12 cellular contexts compared by ENCODE assay signal in genomic region chr17:57994436-57994835, GRCh38. TPM values are rescaled to one million over a fixed set of nuclear protein-coding genes. Genes with fewer than 3 reads are reported as not detected.
A peak's percentile ranks its signal among the peaks of the same experiment; 100 is the strongest.
DNase-seq lines count a peak whose midpoint lies in the region; ATAC-seq and TF ChIP-seq lines count a peak whose summit lies in the region.
"Had no signal": no experiment of that assay in that cellular context is flagged by ENCODE, and none has a peak within 500 bp of the region (broad histone marks: within the 10 kb centered on the region; RNA-seq: fewer than 3 reads in every experiment).

No MANE protein-coding gene starts in this region.

- H3K4me3 ChIP-seq in RWPE2 (ENCODE audit: severe bottlenecking) (no peak overlapping the region), gastroesophageal sphincter (no peak overlapping the region), skeletal muscle tissue (ENCODE audit: low read length in 3 of 3) (no peak overlapping the region), aorta (ENCODE audit: low read length in 2 of 2) (no peak overlapping the region)

- H3K9me3 ChIP-seq in RWPE2 (ENCODE audit: severe bottlenecking) (no peaks in the 10 kb centered on the region), gastroesophageal sphincter (no peaks in the 10 kb centered on the region), skeletal muscle tissue (ENCODE audit: control insufficient read depth in 3 of 3, low read length in 3 of 3) (no peaks in the 10 kb centered on the region), aorta (ENCODE audit: control insufficient read depth, low read length) (no peaks in the 10 kb centered on the region)

- no peak for DNase-seq in activated CD4-positive, alpha-beta T cell treated with anti-CD3 and anti-CD28 coated beads for 36 hours
- no peak for DNase-seq in activated CD4-positive, alpha-beta T cell treated with anti-CD3 and anti-CD28 coated beads for 48 hours
- DNase-seq in RWPE2 (ENCODE audit: low spot score) (no peak), activated gamma-delta T cell treated with Interleukin-2 at 50 U/mL for 16 hours (no peak), aorta (no peak)
- DNase-seq: activated CD4-positive, alpha-beta T cell treated with anti-CD3 and anti-CD28 coated beads, Interleukin-2, amount 50 U/mL, for 1 hour; amniotic stem cell; stimulated activated naive CD4-positive, alpha-beta T cell had no signal

- no peaks in the 10 kb centered on the region for H3K27me3 Mint-ChIP-seq in activated CD4-positive, alpha-beta T cell treated with anti-CD3 and anti-CD28 coated beads for 36 hours
- H3K27me3 Mint-ChIP-seq: naive B cell had no signal

- H3K9ac ChIP-seq in skeletal muscle tissue (ENCODE audit: low read depth in 1 of 3, low read length in 3 of 3), result no peak overlapping the region

- no peak overlapping the region for H3K4me3 Mint-ChIP-seq in activated CD4-positive, alpha-beta T cell treated with anti-CD3 and anti-CD28 coated beads for 36 hours

- no peak for TF ChIP-seq CTCF in RWPE2 (IDR thresholded peaks at IDR 0.05; ENCODE audit: poor library complexity, severe bottlenecking)
- no peak for TF ChIP-seq CTCF in gastroesophageal sphincter (IDR thresholded peaks at IDR 0.05)

- intact Hi-C loops in activated CD4-positive, alpha-beta T cell treated with anti-CD3 and anti-CD28 coated beads for 36 hours (cut with DNase I, micrococcal nuclease), result loop anchor here in 1 of 2 experiments (2.0 kb wide), 1 partner anchor 102 kb away; no protein-coding TSS in a partner anchor
- intact Hi-C loops in aorta (cut with DNase I), result loop anchor here in 1 of 2 donors (2.0 to 10.0 kb wide), 2 partner anchors 136 to 870 kb away; no protein-coding TSS in a partner anchor

- POLR2A ChIA-PET in activated CD4-positive, alpha-beta T cell treated with anti-CD3 and anti-CD28 coated beads for 36 hours (lab: Charles Lee), result interaction anchor here (2.5 kb wide), 1 partner anchor 12 kb away, joined by 9 read pairs; the partner anchor contains the start of gene SRSF1

- H3K27me3 ChIP-seq in RWPE2 (ENCODE audit: insufficient read depth, poor library complexity, severe bottlenecking), result no peaks in the 10 kb centered on the region
- no peaks in the 10 kb centered on the region for H3K27me3 ChIP-seq in gastroesophageal sphincter
- no peaks in the 10 kb centered on the region for H3K27me3 ChIP-seq in skeletal muscle tissue (ENCODE audit: control insufficient read depth in 3 of 3, insufficient read depth in 3 of 3, low read length in 3 of 3)
- no peaks in the 10 kb centered on the region for H3K27me3 ChIP-seq in aorta (ENCODE audit: control insufficient read depth in 1 of 2, insufficient read depth in 2 of 2, low read length in 1 of 2)

- peaks cover 61% of the 10 kb centered on the region for H3K4me1 Mint-ChIP-seq in activated CD4-positive, alpha-beta T cell treated with anti-CD3 and anti-CD28 coated beads for 36 hours

- no peak for ATAC-seq in activated CD4-positive, alpha-beta T cell treated with anti-CD3 and anti-CD28 coated beads for 36 hours
- ATAC-seq in RWPE2 (ENCODE audit: low read depth), result no peak
- ATAC-seq in gastroesophageal sphincter, result no peak
- ATAC-seq in GM21717 (IDR thresholded peaks at IDR 0.05; ENCODE audit: unreplicated experiment), result no peak
- no peak for ATAC-seq in aorta (ENCODE audit: low FRiP score)

- TF ChIP-seq EP300 in gastroesophageal sphincter (IDR thresholded peaks at IDR 0.05), result no peak

- TF ChIP-seq POLR2A in gastroesophageal sphincter (IDR thresholded peaks at IDR 0.05), result no peak

- CTCF ChIA-PET in activated CD4-positive, alpha-beta T cell treated with anti-CD3 and anti-CD28 coated beads for 36 hours (lab: Charles Lee), result interaction anchor here (0.6 to 15.7 kb wide), 8 partner anchors 9 to 137 kb away, joined by 3 to 249 read pairs (median 5); partner anchors contain the start of gene MRPS23

- no peaks in the 10 kb centered on the region for H3K4me1 ChIP-seq in RWPE2 (ENCODE audit: insufficient read depth, poor library complexity, severe bottlenecking)
- peaks cover 14 to 53% (median 16%) of the 10 kb centered on the region in 3 donors for H3K4me1 ChIP-seq in gastroesophageal sphincter
- H3K4me1 ChIP-seq in skeletal muscle tissue (ENCODE audit: control insufficient read depth in 3 of 3, insufficient read depth in 3 of 3, low read length in 3 of 3), result peaks cover 54 to 55% (median 54%) of the 10 kb centered on the region in 3 donors
- no peaks in the 10 kb centered on the region for H3K4me1 ChIP-seq in aorta (ENCODE audit: control insufficient read depth in 1 of 2, insufficient read depth in 2 of 2, low read length in 2 of 2)

- H3K36me3 ChIP-seq in RWPE2 (ENCODE audit: low read depth) (peaks cover 71% of the 10 kb centered on the region), gastroesophageal sphincter (peaks cover 0 to 13% of the 10 kb centered on the region in 2 donors), skeletal muscle tissue (ENCODE audit: control insufficient read depth in 3 of 3, insufficient read depth in 3 of 3, low read length in 3 of 3) (peaks cover 0 to 8% (median 6%) of the 10 kb centered on the region in 3 donors), aorta (ENCODE audit: control insufficient read depth in 1 of 2, insufficient read depth in 2 of 2, low read length in 1 of 2) (no peaks in the 10 kb centered on the region)

- H3K9me3 Mint-ChIP-seq in activated CD4-positive, alpha-beta T cell treated with anti-CD3 and anti-CD28 coated beads for 36 hours (ENCODE audit: low read depth), result no peaks in the 10 kb centered on the region
- H3K9me3 Mint-ChIP-seq: naive B cell had no signal

- 12 to 14% methylated on average over 2 of the region's 2 CpGs for WGBS in gastroesophageal sphincter (ENCODE audit: low coverage in 1 of 2), 2 donors
- 44 to 50% methylated on average over 2 of the region's 2 CpGs for WGBS in aorta, 2 donors

- H3K27ac Mint-ChIP-seq in activated CD4-positive, alpha-beta T cell treated with anti-CD3 and anti-CD28 coated beads for 36 hours, result peak overlapping the region; percentile 49

- H3K27ac ChIP-seq in RWPE2 (ENCODE audit: poor library complexity, severe bottlenecking) (peak overlapping the region; percentile 12), gastroesophageal sphincter (peak overlapping the region; percentile 52 to 78 (median 78)), skeletal muscle tissue (ENCODE audit: low read depth, low read length) (peak overlapping the region; percentile 54), aorta (ENCODE audit: low read depth in 1 of 2, low read length in 2 of 2) (no peak overlapping the region)

- H3K36me3 Mint-ChIP-seq in activated CD4-positive, alpha-beta T cell treated with anti-CD3 and anti-CD28 coated beads for 36 hours (ENCODE audit: low read depth), result peaks cover 31% of the 10 kb centered on the region
- H3K36me3 Mint-ChIP-seq: naive B cell had no signal

RNA-seq across cellular contexts. Expression of gene VEZF1, which starts 6.4 kb away (rescaled TPM):
- total RNA-seq in activated CD4-positive, alpha-beta T cell treated with anti-CD3 and anti-CD28 coated beads for 36 hours, result 10 to 100 TPM; 21.3 to 26.3 TPM
- total RNA-seq in gastroesophageal sphincter (100 to 1,000 TPM; 115 to 148 (median 132) TPM), skeletal muscle tissue (30.3 TPM), aorta (10 to 100 TPM; 57.3 to 59.8 TPM)
- polyA plus RNA-seq in aorta, result 10 to 100 TPM; 21.2 to 27.7 TPM

RNA-seq across cellular contexts. Expression of gene SRSF1, which starts 12.6 kb away (rescaled TPM):
- 100 to 1,000 TPM; 271 to 368 TPM for total RNA-seq in activated CD4-positive, alpha-beta T cell treated with anti-CD3 and anti-CD28 coated beads for 36 hours
- total RNA-seq in gastroesophageal sphincter (100 to 1,000 TPM; 139 to 240 (median 198) TPM), skeletal muscle tissue (224 TPM), aorta (100 to 1,000 TPM; 138 to 147 TPM)
- 100 to 1,000 TPM in 1 of 2 donors, 10 to 100 TPM in 1; 84.5 to 102 TPM for polyA plus RNA-seq in aorta

RNA-seq across cellular contexts. Expression of gene CUEDC1, which starts 39.2 kb away (rescaled TPM):
- under 1 TPM in 1 of 2 experiments, not detected in 1; 0.14 TPM for total RNA-seq in activated CD4-positive, alpha-beta T cell treated with anti-CD3 and anti-CD28 coated beads for 36 hours
- 10 to 100 TPM; 35.7 to 60.3 (median 45.6) TPM for total RNA-seq in gastroesophageal sphincter
- 10.4 TPM for total RNA-seq in skeletal muscle tissue
- 10 to 100 TPM; 42.9 to 43.6 TPM for total RNA-seq in aorta
- polyA plus RNA-seq in aorta, result 10 to 100 TPM; 25.4 to 26.7 TPM

Comparison
In these comparisons a context has a peak if more than half of its experiments do, and no peak if none do; other contexts are left out.
1. H3K27ac ChIP-seq: peak in RWPE2 (single experiment), gastroesophageal sphincter (4 of 4) and skeletal muscle tissue (single experiment); none in aorta (0 of 2).
2. RNA of gene CUEDC1, which starts 39.2 kb away (total RNA-seq): 35.7 to 60.3 TPM in gastroesophageal sphincter, 42.9 to 43.6 TPM in aorta and 10.4 TPM in skeletal muscle tissue (single experiment); 0.14 TPM in activated CD4-positive, alpha-beta T cell treated with anti-CD3 and anti-CD28 coated beads for 36 hours; every median in the first group is over 10 times any median in the second.